15 cellular contexts compared by ENCODE assay signal in the genomic region with DNA sequence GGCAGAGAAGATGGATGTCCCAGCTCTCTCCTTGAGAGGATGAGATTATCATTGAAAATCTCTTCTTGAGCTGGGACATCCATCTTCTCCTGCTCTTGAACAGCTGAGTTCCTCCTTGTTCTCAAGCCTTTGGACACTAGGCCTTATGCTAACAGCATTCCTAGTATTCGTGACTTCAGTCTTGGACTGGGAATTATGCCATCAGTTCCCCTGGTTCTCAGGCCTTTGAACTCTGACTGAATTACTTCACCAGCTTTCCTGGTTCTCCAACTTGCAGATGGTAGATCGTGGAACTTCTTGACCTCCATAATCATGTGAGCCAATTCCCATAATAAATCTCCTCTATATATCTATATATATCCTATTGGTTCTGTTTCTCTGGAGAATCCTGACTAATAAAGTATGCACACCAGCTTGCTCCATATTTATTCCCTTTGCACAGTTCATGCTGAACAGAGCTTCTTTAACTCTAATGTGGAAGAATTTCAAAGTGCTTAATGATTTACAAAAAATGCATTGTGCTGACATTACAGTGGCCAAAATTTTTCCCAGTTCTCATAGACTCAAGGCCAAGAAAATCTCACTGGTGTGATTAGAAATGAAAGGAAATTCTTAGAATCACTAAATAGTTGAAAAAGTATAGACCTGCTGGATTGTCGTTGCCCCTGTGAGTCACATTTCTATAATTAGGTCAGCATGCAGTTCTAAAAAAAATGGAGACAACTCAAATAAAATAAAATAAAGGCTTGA.
DNase-seq lines count a peak whose midpoint lies in the region; ATAC-seq and TF ChIP-seq lines count a peak whose summit lies in the region.
"Had no signal": no experiment of that assay in that cellular context is flagged by ENCODE, and none has a peak within 500 bp of the region (broad histone marks: within the 10 kb centered on the region; RNA-seq: fewer than 3 reads in every experiment).

No MANE protein-coding gene starts in this region.

- intact Hi-C loops in sciatic nerve (cut with DNase I), result no loop called here

- no peak overlapping the region for H2AFZ ChIP-seq in hepatocyte

- no peaks in the 10 kb centered on the region for H3K9me2 ChIP-seq in hepatocyte (replicated peaks; ENCODE audit: insufficient read depth)

- no peak for TF ChIP-seq CTCF in AG09309 (IDR thresholded peaks at IDR 0.05; ENCODE audit: control insufficient read depth, insufficient read depth, low read depth, low read length, missing control alignments)
- no peak for TF ChIP-seq CTCF in hepatocyte (IDR thresholded peaks at IDR 0.05; ENCODE audit: poor library complexity)
- TF ChIP-seq CTCF in endodermal cell (conservative IDR thresholded peaks at IDR 0.05), result no peak

- H3K4me3 Mint-ChIP-seq in endodermal cell, result no peak overlapping the region
- H3K4me3 Mint-ChIP-seq: activated CD8-positive, alpha-beta T cell treated with anti-CD3 and anti-CD28 coated beads for 36 hours had no signal

- no peaks in the 10 kb centered on the region for H3K27me3 Mint-ChIP-seq in endodermal cell (ENCODE audit: insufficient read depth)
- H3K27me3 Mint-ChIP-seq: activated CD8-positive, alpha-beta T cell treated with anti-CD3 and anti-CD28 coated beads for 36 hours had no signal

- 88% methylated on average over 3 of the region's 3 CpGs for WGBS in hepatocyte (ENCODE audit: low lambda C conversion rate, missing lambda C conversion rate)
- WGBS in endodermal cell (ENCODE audit: insufficient coverage in 1 of 2, insufficient read length in 1 of 2), 2 experiments, result 92 to 93% methylated on average over 1 to 3 of the region's 3 CpGs

- no peak overlapping the region for H3K4me2 ChIP-seq in hepatocyte
- H3K4me2 ChIP-seq: BLaER1 treated with 17β-estradiol and CSF1 and Interleukin-3, amounts not matched to agents 10 nM and 100 nM had no signal

- no peaks in the 10 kb centered on the region for H3K9me3 ChIP-seq in adipocyte (ENCODE audit: control insufficient read depth, low read length)
- H3K9me3 ChIP-seq in hepatocyte (ENCODE audit: low read depth), result no peaks in the 10 kb centered on the region
- H3K9me3 ChIP-seq in endodermal cell (ENCODE audit: control insufficient read depth, low read length), result no peaks in the 10 kb centered on the region
- H3K9me3 ChIP-seq: BLaER1 treated with 17β-estradiol and CSF1 and Interleukin-3, amounts not matched to agents 10 nM and 100 nM; colonic mucosa; HAP-1 had no signal

- H3K9ac ChIP-seq in adipocyte (ENCODE audit: low read length) (peak overlapping the region; percentile 65), endodermal cell (ENCODE audit: extremely low read depth, low read length, poor library complexity, severe bottlenecking) (no peak overlapping the region)
- H3K9ac ChIP-seq: BLaER1 treated with 17β-estradiol and CSF1 and Interleukin-3, amounts not matched to agents 10 nM and 100 nM had no signal

- ATAC-seq in sciatic nerve (peak; percentile 81), GM19455 (IDR thresholded peaks at IDR 0.05; ENCODE audit: unreplicated experiment) (no peak), HG03025 (IDR thresholded peaks at IDR 0.05; ENCODE audit: low FRiP score, unreplicated experiment) (no peak)
- ATAC-seq: activated CD8-positive, alpha-beta T cell treated with anti-CD3 and anti-CD28 coated beads for 36 hours had no signal

- H3K36me3 Mint-ChIP-seq in endodermal cell (ENCODE audit: low read depth), result no peaks in the 10 kb centered on the region

- peaks cover 36% of the 10 kb centered on the region for H3K4me1 ChIP-seq in adipocyte (ENCODE audit: control insufficient read depth, insufficient read depth, low read length)
- H3K4me1 ChIP-seq in hepatocyte (ENCODE audit: insufficient read depth), result no peaks in the 10 kb centered on the region
- no peaks in the 10 kb centered on the region for H3K4me1 ChIP-seq in endodermal cell (ENCODE audit: control insufficient read depth, insufficient read depth, low read length)
- H3K4me1 ChIP-seq: colonic mucosa, HAP-1 had no signal

- H3K27ac ChIP-seq in hepatocyte, result no peak overlapping the region
- H3K27ac ChIP-seq in endodermal cell (ENCODE audit: low read depth, low read length), result no peak overlapping the region
- H3K27ac ChIP-seq: BLaER1 treated with 17β-estradiol and CSF1 and Interleukin-3, amounts not matched to agents 10 nM and 100 nM; colonic mucosa had no signal

- no peaks in the 10 kb centered on the region for H3K9me3 Mint-ChIP-seq in endodermal cell

- no peaks in the 10 kb centered on the region for H3K4me1 Mint-ChIP-seq in endodermal cell

- H3K27me3 ChIP-seq in adipocyte (replicated peaks; ENCODE audit: control insufficient read depth, insufficient read depth, low read length) (no peaks in the 10 kb centered on the region), hepatocyte (no peaks in the 10 kb centered on the region), endodermal cell (ENCODE audit: control insufficient read depth, insufficient read depth, low read length, poor library complexity, severe bottlenecking) (no peaks in the 10 kb centered on the region)
- H3K27me3 ChIP-seq: BLaER1 treated with 17β-estradiol and CSF1 and Interleukin-3, amounts not matched to agents 10 nM and 100 nM; colonic mucosa had no signal

- no peak overlapping the region for H3K27ac Mint-ChIP-seq in endodermal cell
- H3K27ac Mint-ChIP-seq: activated CD8-positive, alpha-beta T cell treated with anti-CD3 and anti-CD28 coated beads for 36 hours had no signal

- no peaks in the 10 kb centered on the region for H3K79me2 ChIP-seq in hepatocyte

- H3K4me3 ChIP-seq in AG09309 (ENCODE audit: control insufficient read depth, low read depth, low read length), result no peak overlapping the region
- peak overlapping the region; percentile 35 for H3K4me3 ChIP-seq in adipocyte (ENCODE audit: low read length)
- H3K4me3 ChIP-seq in hepatocyte, result no peak overlapping the region
- H3K4me3 ChIP-seq in endodermal cell (ENCODE audit: low read length), result no peak overlapping the region
- H3K4me3 ChIP-seq: BLaER1 treated with 17β-estradiol and CSF1 and Interleukin-3, amounts not matched to agents 10 nM and 100 nM; colonic mucosa; HAP-1 had no signal

- H3K36me3 ChIP-seq in adipocyte (ENCODE audit: control insufficient read depth, insufficient read depth, low read length, severe bottlenecking) (no peaks in the 10 kb centered on the region), hepatocyte (replicated peaks; ENCODE audit: insufficient read depth, low read depth) (no peaks in the 10 kb centered on the region), endodermal cell (ENCODE audit: control insufficient read depth, insufficient read depth, low read length) (no peaks in the 10 kb centered on the region)
- H3K36me3 ChIP-seq: BLaER1 treated with 17β-estradiol and CSF1 and Interleukin-3, amounts not matched to agents 10 nM and 100 nM; colonic mucosa; HAP-1 had no signal

- no peaks in the 10 kb centered on the region for H4K20me1 ChIP-seq in hepatocyte (ENCODE audit: insufficient read depth, poor library complexity, severe bottlenecking)
- H4K20me1 ChIP-seq: BLaER1 treated with 17β-estradiol and CSF1 and Interleukin-3, amounts not matched to agents 10 nM and 100 nM had no signal

- DNase-seq in AG09309 (ENCODE audit: low read depth) (peak; percentile 56), adipocyte (ENCODE audit: low read depth) (no peak), foreskin melanocyte (peak; percentile 45), sciatic nerve (ENCODE audit: low spot score) (no peak), hepatocyte (ENCODE audit: low spot score) (no peak), endodermal cell (no peak)
- DNase-seq: activated CD8-positive, alpha-beta T cell treated with anti-CD3 and anti-CD28 coated beads for 36 hours; activated naive CD4-positive, alpha-beta T cell treated with Interleukin-2 at 50 U/mL for 16 hours; colonic mucosa; NCI-H1694; NCI-H526 treated with DMSO at 0.1 percent for 48 hours had no signal

Comparison
In these comparisons a context has a peak if more than half of its experiments do, and no peak if none do; other contexts are left out.
1. DNase-seq: peak in AG09309 (single experiment) and foreskin melanocyte (single experiment); none in adipocyte (single experiment), sciatic nerve (single experiment), hepatocyte (single experiment) and endodermal cell (single experiment).